Comparison of ENCODE assay signal across 2 cellular contexts in the genomic region with DNA sequence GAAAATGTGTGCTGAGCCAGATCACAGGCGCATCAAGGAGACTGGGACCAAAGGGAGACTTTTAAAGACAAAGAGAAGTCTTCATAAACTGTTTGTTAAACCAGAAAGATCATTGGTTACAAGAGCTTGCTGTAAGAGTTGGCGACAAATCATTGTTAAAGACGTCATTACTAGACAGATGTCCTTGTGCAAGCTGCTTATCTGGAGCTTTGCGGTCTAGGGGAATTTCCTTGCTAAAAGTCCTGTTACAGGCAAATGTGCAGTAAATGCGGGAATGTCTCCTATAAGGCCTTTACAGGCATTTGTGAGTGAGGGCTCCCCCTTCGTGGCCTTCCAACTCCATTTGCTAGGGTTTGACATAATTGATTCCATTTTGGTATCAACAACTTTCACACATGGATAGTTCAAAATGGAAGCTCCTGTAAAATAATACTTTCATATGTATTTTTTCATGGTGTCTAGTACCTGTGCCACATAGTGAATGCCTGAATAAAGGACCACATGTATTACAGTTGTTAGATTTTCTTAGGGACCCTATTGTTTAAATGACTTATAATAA.
TF ChIP-seq lines count a peak whose summit lies in the region.

No MANE protein-coding gene starts in this region.

TF ChIP-seq in A549, 52 proteins besides CTCF, POLR2A, EP300 and RAD21 (continued from another document):
- TF ChIP-seq, protein P1, sequence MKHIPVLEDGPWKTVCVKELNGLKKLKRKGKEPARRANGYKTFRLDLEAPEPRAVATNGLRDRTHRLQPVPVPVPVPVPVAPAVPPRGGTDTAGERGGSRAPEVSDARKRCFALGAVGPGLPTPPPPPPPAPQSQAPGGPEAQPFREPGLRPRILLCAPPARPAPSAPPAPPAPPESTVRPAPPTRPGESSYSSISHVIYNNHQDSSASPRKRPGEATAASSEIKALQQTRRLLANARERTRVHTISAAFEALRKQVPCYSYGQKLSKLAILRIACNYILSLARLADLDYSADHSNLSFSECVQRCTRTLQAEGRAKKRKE (CRISPR knock-in tag; IDR thresholded peaks at IDR 0.05; ENCODE audit: low read depth) = no peak
- TF ChIP-seq ZFP36 (IDR thresholded peaks at IDR 0.05; ENCODE audit: borderline replicate concordance, partially characterized antibody) = no peak
- no peak for TF ChIP-seq ZSCAN20 (CRISPR knock-in tag; IDR thresholded peaks at IDR 0.05)
- no peak for TF ChIP-seq CHD2 (IDR thresholded peaks at IDR 0.05; ENCODE audit: low read length, partially characterized antibody)
- no peak for TF ChIP-seq SMC3 (IDR thresholded peaks at IDR 0.05)
- no peak for TF ChIP-seq NPAS2 (CRISPR knock-in tag; IDR thresholded peaks at IDR 0.05; ENCODE audit: borderline replicate concordance)
- TF ChIP-seq FOSL2 (IDR thresholded peaks at IDR 0.05) = no peak
- no peak for TF ChIP-seq FOSL2 (CRISPR knock-in tag; IDR thresholded peaks at IDR 0.05)
- TF ChIP-seq RNF2 (IDR thresholded peaks at IDR 0.05; ENCODE audit: borderline replicate concordance, low read depth) = no peak
- TF ChIP-seq CBX8 (IDR thresholded peaks at IDR 0.05) = no peak
- no peak for TF ChIP-seq CBX2 (IDR thresholded peaks at IDR 0.05; ENCODE audit: borderline replicate concordance, low read depth)

TF ChIP-seq in HepG2, 621 proteins besides CTCF, POLR2A, EP300 and RAD21 (continued from another document):
- peak; percentile 48; the same call in 1 of the 2 replicates for TF ChIP-seq TBX2 (CRISPR knock-in tag; IDR thresholded peaks at IDR 0.05; ENCODE audit: borderline replicate concordance)
- TF ChIP-seq RXRB (CRISPR knock-in tag; IDR thresholded peaks at IDR 0.05; ENCODE audit: borderline replicate concordance) = 0 out of 2 replicates have a peak, but pooled peaks have one; percentile 6
- no peak for TF ChIP-seq CBX1 (IDR thresholded peaks at IDR 0.05; ENCODE audit: low read depth)
- TF ChIP-seq MAZ (IDR thresholded peaks at IDR 0.05; ENCODE audit: borderline replicate concordance, low read depth, low read length) = no peak
- 0 out of 2 replicates have a peak, but pooled peaks have one; percentile 52 for TF ChIP-seq MAZ (CRISPR knock-in tag; IDR thresholded peaks at IDR 0.05; ENCODE audit: low read depth)
- TF ChIP-seq, protein P2, sequence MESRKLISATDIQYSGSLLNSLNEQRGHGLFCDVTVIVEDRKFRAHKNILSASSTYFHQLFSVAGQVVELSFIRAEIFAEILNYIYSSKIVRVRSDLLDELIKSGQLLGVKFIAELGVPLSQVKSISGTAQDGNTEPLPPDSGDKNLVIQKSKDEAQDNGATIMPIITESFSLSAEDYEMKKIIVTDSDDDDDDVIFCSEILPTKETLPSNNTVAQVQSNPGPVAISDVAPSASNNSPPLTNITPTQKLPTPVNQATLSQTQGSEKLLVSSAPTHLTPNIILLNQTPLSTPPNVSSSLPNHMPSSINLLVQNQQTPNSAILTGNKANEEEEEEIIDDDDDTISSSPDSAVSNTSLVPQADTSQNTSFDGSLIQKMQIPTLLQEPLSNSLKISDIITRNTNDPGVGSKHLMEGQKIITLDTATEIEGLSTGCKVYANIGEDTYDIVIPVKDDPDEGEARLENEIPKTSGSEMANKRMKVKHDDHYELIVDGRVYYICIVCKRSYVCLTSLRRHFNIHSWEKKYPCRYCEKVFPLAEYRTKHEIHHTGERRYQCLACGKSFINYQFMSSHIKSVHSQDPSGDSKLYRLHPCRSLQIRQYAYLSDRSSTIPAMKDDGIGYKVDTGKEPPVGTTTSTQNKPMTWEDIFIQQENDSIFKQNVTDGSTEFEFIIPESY (CRISPR knock-in tag; IDR thresholded peaks at IDR 0.05) = peak; percentile 94
- peak; percentile 48; the same call in 1 of the 2 replicates for TF ChIP-seq POGZ (CRISPR knock-in tag; IDR thresholded peaks at IDR 0.05)
- no peak for TF ChIP-seq CHCHD3 (CRISPR knock-in tag; IDR thresholded peaks at IDR 0.05)
- TF ChIP-seq, protein P3, sequence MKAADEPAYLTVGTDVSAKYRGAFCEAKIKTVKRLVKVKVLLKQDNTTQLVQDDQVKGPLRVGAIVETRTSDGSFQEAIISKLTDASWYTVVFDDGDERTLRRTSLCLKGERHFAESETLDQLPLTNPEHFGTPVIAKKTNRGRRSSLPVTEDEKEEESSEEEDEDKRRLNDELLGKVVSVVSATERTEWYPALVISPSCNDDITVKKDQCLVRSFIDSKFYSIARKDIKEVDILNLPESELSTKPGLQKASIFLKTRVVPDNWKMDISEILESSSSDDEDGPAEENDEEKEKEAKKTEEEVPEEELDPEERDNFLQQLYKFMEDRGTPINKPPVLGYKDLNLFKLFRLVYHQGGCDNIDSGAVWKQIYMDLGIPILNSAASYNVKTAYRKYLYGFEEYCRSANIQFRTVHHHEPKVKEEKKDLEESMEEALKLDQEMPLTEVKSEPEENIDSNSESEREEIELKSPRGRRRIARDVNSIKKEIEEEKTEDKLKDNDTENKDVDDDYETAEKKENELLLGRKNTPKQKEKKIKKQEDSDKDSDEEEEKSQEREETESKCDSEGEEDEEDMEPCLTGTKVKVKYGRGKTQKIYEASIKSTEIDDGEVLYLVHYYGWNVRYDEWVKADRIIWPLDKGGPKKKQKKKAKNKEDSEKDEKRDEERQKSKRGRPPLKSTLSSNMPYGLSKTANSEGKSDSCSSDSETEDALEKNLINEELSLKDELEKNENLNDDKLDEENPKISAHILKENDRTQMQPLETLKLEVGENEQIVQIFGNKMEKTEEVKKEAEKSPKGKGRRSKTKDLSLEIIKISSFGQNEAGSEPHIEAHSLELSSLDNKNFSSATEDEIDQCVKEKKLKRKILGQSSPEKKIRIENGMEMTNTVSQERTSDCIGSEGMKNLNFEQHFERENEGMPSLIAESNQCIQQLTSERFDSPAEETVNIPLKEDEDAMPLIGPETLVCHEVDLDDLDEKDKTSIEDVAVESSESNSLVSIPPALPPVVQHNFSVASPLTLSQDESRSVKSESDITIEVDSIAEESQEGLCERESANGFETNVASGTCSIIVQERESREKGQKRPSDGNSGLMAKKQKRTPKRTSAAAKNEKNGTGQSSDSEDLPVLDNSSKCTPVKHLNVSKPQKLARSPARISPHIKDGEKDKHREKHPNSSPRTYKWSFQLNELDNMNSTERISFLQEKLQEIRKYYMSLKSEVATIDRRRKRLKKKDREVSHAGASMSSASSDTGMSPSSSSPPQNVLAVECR (CRISPR knock-in tag; IDR thresholded peaks at IDR 0.05; ENCODE audit: borderline replicate concordance) = peak; percentile 7; the same call in 1 of the 2 replicates
- peak; percentile 42; the same call in 1 of the 2 replicates for TF ChIP-seq HOXA3 (CRISPR knock-in tag; IDR thresholded peaks at IDR 0.05)
- TF ChIP-seq ZSCAN31 (CRISPR knock-in tag; IDR thresholded peaks at IDR 0.05; ENCODE audit: low read depth) = 0 out of 2 replicates have a peak, but pooled peaks have one; percentile 42
